16 cellular contexts compared by ENCODE assay signal in genomic region chr3:142026333-142026732, GRCh38.
DNase-seq lines count a peak whose midpoint lies in the region; ATAC-seq and TF ChIP-seq lines count a peak whose summit lies in the region.
"Had no signal": no experiment of that assay in that cellular context is flagged by ENCODE, and none has a peak within 500 bp of the region (broad histone marks: within the 10 kb centered on the region; RNA-seq: fewer than 3 reads in every experiment).

No MANE protein-coding gene starts in this region.

- CTCF ChIA-PET in activated CD4-positive, alpha-beta T cell treated with anti-CD3 and anti-CD28 coated beads for 36 hours (lab: Charles Lee): interaction anchor here (0.6 to 3.0 kb wide), 4 partner anchors 9 to 255 kb away, joined by 3 to 9 read pairs (median 4); no protein-coding TSS in a partner anchor
- CTCF ChIA-PET in activated CD4-positive, alpha-beta T cell treated with anti-CD3 and anti-CD28 coated beads, Interleukin-2, amount 10 ng/mL, durations not matched to agents 7 days and 5 days (lab: Charles Lee): no interaction called here

- peak overlapping the region; percentile 80 for H3K4me2 ChIP-seq in skeletal muscle satellite cell (ENCODE audit: low read length)

- H3K27me3 ChIP-seq in SJCRH30 (no peaks in the 10 kb centered on the region), iPS-20b (ENCODE audit: insufficient read depth, low read length) (no peaks in the 10 kb centered on the region), skeletal muscle satellite cell (ENCODE audit: control insufficient read depth, insufficient read depth, low read length) (no peaks in the 10 kb centered on the region), testis (no peaks in the 10 kb centered on the region)

- H3K4me3 ChIP-seq in SJCRH30 (peak overlapping the region; percentile 61; the same call in 1 of the 2 replicates), iPS-20b (ENCODE audit: low read length) (peak overlapping the region; percentile 98), skeletal muscle satellite cell (ENCODE audit: low read length) (no peak overlapping the region), testis (no peak overlapping the region)
- H3K4me3 ChIP-seq: prostate gland had no signal

- TF ChIP-seq CTCF in testis (IDR thresholded peaks at IDR 0.05): no peak

- H3K27ac Mint-ChIP-seq in activated CD4-positive, alpha-beta T cell treated with anti-CD3 and anti-CD28 coated beads for 36 hours: no peak overlapping the region
- H3K27ac Mint-ChIP-seq in activated CD4-positive, alpha-beta T cell treated with anti-CD3 and anti-CD28 coated beads, Interleukin-2, amount 10 ng/mL, durations not matched to agents 7 days and 5 days: no peak overlapping the region
- H3K27ac Mint-ChIP-seq: T-helper 17 cell had no signal

- no peak for TF ChIP-seq POLR2A in testis (IDR thresholded peaks at IDR 0.05)

- WGBS in testis, 2 donors: 76 to 84% methylated on average over 2 of the region's 2 CpGs

- no peaks in the 10 kb centered on the region for H3K27me3 Mint-ChIP-seq in activated CD4-positive, alpha-beta T cell treated with anti-CD3 and anti-CD28 coated beads for 36 hours
- H3K27me3 Mint-ChIP-seq in activated CD4-positive, alpha-beta T cell treated with anti-CD3 and anti-CD28 coated beads, Interleukin-2, amount 10 ng/mL, durations not matched to agents 7 days and 5 days: no peaks in the 10 kb centered on the region
- H3K27me3 Mint-ChIP-seq: CD4-positive, alpha-beta memory T cell; T-helper 17 cell had no signal

- peak overlapping the region; percentile 1 for H3K4me3 Mint-ChIP-seq in activated CD4-positive, alpha-beta T cell treated with anti-CD3 and anti-CD28 coated beads for 36 hours
- no peak overlapping the region for H3K4me3 Mint-ChIP-seq in activated CD4-positive, alpha-beta T cell treated with anti-CD3 and anti-CD28 coated beads, Interleukin-2, amount 10 ng/mL, durations not matched to agents 7 days and 5 days

- intact Hi-C loops in activated CD4-positive, alpha-beta T cell treated with anti-CD3 and anti-CD28 coated beads for 36 hours (cut with DNase I, micrococcal nuclease): loop anchor here (5.0 to 10.0 kb wide), 3 partner anchors 118 to 149 kb away; partner anchors contain the start of genes TFDP2 (in 2 of the 2) and ATP1B3 (in 1 of the 2)
- intact Hi-C loops in testis (cut with DNase I; ENCODE audit: low total_unique reads): no loop called here

- no peaks in the 10 kb centered on the region for H3K36me3 Mint-ChIP-seq in activated CD4-positive, alpha-beta T cell treated with anti-CD3 and anti-CD28 coated beads for 36 hours (ENCODE audit: low read depth)
- H3K36me3 Mint-ChIP-seq in activated CD4-positive, alpha-beta T cell treated with anti-CD3 and anti-CD28 coated beads, Interleukin-2, amount 10 ng/mL, durations not matched to agents 7 days and 5 days (ENCODE audit: low read depth): no peaks in the 10 kb centered on the region

- H3K9me3 ChIP-seq in SJCRH30 (replicated peaks) (no peaks in the 10 kb centered on the region), iPS-20b (ENCODE audit: insufficient read depth, low read depth, low read length) (no peaks in the 10 kb centered on the region), skeletal muscle satellite cell (replicated peaks; ENCODE audit: low read length) (no peaks in the 10 kb centered on the region), testis (no peaks in the 10 kb centered on the region)
- H3K9me3 ChIP-seq: prostate gland had no signal

- H3K4me1 Mint-ChIP-seq in activated CD4-positive, alpha-beta T cell treated with anti-CD3 and anti-CD28 coated beads for 36 hours: peaks cover 43% of the 10 kb centered on the region
- H3K4me1 Mint-ChIP-seq in activated CD4-positive, alpha-beta T cell treated with anti-CD3 and anti-CD28 coated beads, Interleukin-2, amount 10 ng/mL, durations not matched to agents 7 days and 5 days: peaks cover 24% of the 10 kb centered on the region

- DNase-seq in activated CD4-positive, alpha-beta T cell treated with anti-CD3 and anti-CD28 coated beads for 36 hours: no peak
- DNase-seq in activated CD4-positive, alpha-beta T cell treated with anti-CD3 and anti-CD28 coated beads, Interleukin-2, amount 50 U/mL, for 1 hour: no peak
- DNase-seq in SJCRH30 (no peak), testis (no peak), DMS 273 (lab: John Stamatoyannopoulos, UW; ENCODE audit: unreplicated experiment) (no peak)
- DNase-seq in activated CD4-positive, alpha-beta T cell treated with anti-CD3 and anti-CD28 coated beads, Interleukin-2, amount 10 ng/mL, durations not matched to agents 7 days and 5 days: no peak
- DNase-seq: 8988T; activated CD4-positive, CD25-positive, alpha-beta regulatory T cell treated with anti-CD3 and anti-CD28 coated beads, Interleukin-2, amount 50 U/mL, for 72 hours; CD4-positive, alpha-beta memory T cell; midbrain; NCI-H69; RPMI8226; T-helper 17 cell had no signal

- POLR2A ChIA-PET in activated CD4-positive, alpha-beta T cell treated with anti-CD3 and anti-CD28 coated beads for 36 hours (lab: Charles Lee): no interaction called here
- POLR2A ChIA-PET in activated CD4-positive, alpha-beta T cell treated with anti-CD3 and anti-CD28 coated beads, Interleukin-2, amount 10 ng/mL, durations not matched to agents 7 days and 5 days (lab: Charles Lee): interaction anchor here (0.6 kb wide), 1 partner anchor 12 kb away, joined by 4 read pairs; no protein-coding TSS in a partner anchor

- peak overlapping the region; percentile 59; the same call in 1 of the 2 replicates for H3K9ac ChIP-seq in iPS-20b (ENCODE audit: low read depth, low read length)
- H3K9ac ChIP-seq in skeletal muscle satellite cell (ENCODE audit: low read depth, low read length): no peak overlapping the region

- peaks cover 23% of the 10 kb centered on the region for H3K36me3 ChIP-seq in SJCRH30
- peaks cover 16% of the 10 kb centered on the region; the same call in 1 of the 2 replicates for H3K36me3 ChIP-seq in iPS-20b (ENCODE audit: insufficient read depth, low read depth, low read length)
- H3K36me3 ChIP-seq in skeletal muscle satellite cell (ENCODE audit: insufficient read depth, low read length): no peaks in the 10 kb centered on the region
- no peaks in the 10 kb centered on the region for H3K36me3 ChIP-seq in testis (ENCODE audit: low read depth, missing control alignments)
- H3K36me3 ChIP-seq: prostate gland had no signal

- H3K27ac ChIP-seq in SJCRH30 (no peak overlapping the region), iPS-20b (ENCODE audit: low read length) (no peak overlapping the region), testis (no peak overlapping the region)
- H3K27ac ChIP-seq: prostate gland had no signal

- no peak for ATAC-seq in activated CD4-positive, alpha-beta T cell treated with anti-CD3 and anti-CD28 coated beads for 36 hours
- ATAC-seq: T-helper 17 cell had no signal

- H3K4me1 ChIP-seq in SJCRH30 (no peaks in the 10 kb centered on the region), iPS-20b (ENCODE audit: insufficient read depth, low read length) (peaks cover 14% of the 10 kb centered on the region), skeletal muscle satellite cell (ENCODE audit: control insufficient read depth, insufficient read depth, low read length) (peaks cover 7% of the 10 kb centered on the region), testis (peaks cover 15% of the 10 kb centered on the region)

- no peaks in the 10 kb centered on the region for H3K9me3 Mint-ChIP-seq in activated CD4-positive, alpha-beta T cell treated with anti-CD3 and anti-CD28 coated beads for 36 hours (ENCODE audit: low read depth)
- H3K9me3 Mint-ChIP-seq in activated CD4-positive, alpha-beta T cell treated with anti-CD3 and anti-CD28 coated beads, Interleukin-2, amount 10 ng/mL, durations not matched to agents 7 days and 5 days: no peaks in the 10 kb centered on the region
- H3K9me3 Mint-ChIP-seq: CD4-positive, alpha-beta memory T cell had no signal

Comparison
In these comparisons a context has a peak if more than half of its experiments do, and no peak if none do; other contexts are left out.
1. H3K4me3 ChIP-seq: peak in SJCRH30 (single experiment) and iPS-20b (single experiment); none in skeletal muscle satellite cell (single experiment) and testis (0 of 2).